ENCODE assay signal across 1 cellular context in the genomic region with DNA sequence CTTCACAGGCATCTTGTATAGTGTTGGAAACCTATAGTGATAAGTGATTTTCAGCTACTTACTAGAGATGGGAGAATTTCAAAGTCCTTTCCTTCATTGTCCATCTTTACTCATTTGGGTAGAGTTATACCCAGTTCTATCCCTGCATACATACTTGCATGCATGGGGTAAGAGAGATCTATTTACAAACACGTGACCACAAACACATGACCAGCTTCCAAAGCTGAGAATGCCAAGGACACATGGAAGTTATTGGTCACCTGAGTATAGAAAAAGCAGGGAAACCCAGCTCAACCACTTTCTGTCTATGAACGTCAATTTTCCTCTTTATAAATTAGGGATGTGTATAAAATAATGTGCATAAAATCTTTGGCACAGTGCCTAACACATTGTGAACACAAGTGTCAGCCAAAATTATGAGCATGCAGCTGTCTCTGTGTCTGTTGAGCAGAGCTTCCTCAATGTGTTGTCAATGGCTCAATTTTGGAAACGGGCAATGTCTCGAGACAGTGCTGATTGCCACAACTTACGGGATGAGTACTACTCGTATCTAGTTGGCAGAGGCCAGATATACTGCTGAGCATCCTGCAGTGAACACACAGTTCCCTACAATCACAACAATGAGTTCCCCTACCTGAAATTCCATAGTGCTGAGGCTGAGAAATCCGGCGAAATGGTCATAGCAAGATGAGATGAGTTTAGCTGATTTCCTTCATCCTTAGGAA.
TF ChIP-seq lines count a peak whose summit lies in the region.

No MANE protein-coding gene starts in this region.

TF ChIP-seq in HepG2, 621 proteins besides CTCF, POLR2A, EP300 and RAD21:
- TF ChIP-seq DNMT3B (CRISPR knock-in tag; conservative IDR thresholded peaks at IDR 0.05) (no peak), BHLHE40 (IDR thresholded peaks at IDR 0.05; ENCODE audit: low read length) (0 out of 2 replicates have a peak, but pooled peaks have one; percentile 15)
- TF ChIP-seq, protein P1, sequence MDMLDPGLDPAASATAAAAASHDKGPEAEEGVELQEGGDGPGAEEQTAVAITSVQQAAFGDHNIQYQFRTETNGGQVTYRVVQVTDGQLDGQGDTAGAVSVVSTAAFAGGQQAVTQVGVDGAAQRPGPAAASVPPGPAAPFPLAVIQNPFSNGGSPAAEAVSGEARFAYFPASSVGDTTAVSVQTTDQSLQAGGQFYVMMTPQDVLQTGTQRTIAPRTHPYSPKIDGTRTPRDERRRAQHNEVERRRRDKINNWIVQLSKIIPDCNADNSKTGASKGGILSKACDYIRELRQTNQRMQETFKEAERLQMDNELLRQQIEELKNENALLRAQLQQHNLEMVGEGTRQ (IDR thresholded peaks at IDR 0.05; ENCODE audit: low read depth, low read length) = peak; percentile 64
- TF ChIP-seq, protein P1 (CRISPR knock-in tag; IDR thresholded peaks at IDR 0.05; ENCODE audit: borderline replicate concordance) = no peak
